12 cellular contexts compared by ENCODE assay signal in the genomic region with DNA sequence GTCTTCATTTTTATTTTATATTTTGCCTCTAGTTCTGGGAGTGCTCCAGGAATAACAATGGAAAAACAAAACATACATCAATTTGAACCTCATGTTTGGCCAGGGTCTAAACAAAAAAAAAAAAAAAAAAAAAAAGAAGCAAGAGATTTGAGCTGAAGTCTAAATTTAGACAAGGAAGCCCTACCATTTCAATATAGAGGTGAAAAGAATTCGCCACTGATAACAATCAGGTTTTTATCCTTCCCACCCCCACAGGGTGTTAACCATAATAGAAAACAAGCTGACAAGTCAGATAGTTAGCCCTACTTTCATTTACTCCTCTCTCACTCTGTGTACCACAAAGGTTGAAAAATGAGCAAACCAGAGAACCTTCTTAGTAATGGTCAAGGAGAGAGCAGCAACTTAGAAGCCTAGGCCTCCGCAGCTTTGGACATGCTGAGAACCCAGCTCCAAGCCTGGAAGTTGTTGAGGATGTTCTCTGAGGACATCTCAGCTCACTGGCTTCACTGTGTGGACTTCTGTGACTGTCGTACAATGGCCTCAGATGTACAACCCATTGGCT.
DNase-seq lines count a peak whose midpoint lies in the region; ATAC-seq and TF ChIP-seq lines count a peak whose summit lies in the region.
"Had no signal": no experiment of that assay in that cellular context is flagged by ENCODE, and none has a peak within 500 bp of the region (broad histone marks: within the 10 kb centered on the region; RNA-seq: fewer than 3 reads in every experiment).

No MANE protein-coding gene starts in this region.

- no peak overlapping the region for H3K4me3 ChIP-seq in OCI-LY1 (ENCODE audit: low read depth, low read length, poor library complexity, severe bottlenecking)
- H3K4me3 ChIP-seq in osteoblast (ENCODE audit: insufficient read depth, low read length), result no peak overlapping the region
- no peak overlapping the region for H3K4me3 ChIP-seq in adrenal gland

- DNase-seq in activated CD8-positive, alpha-beta memory T cell treated with anti-CD3 and anti-CD28 coated beads, Interleukin-2, amount 10 ng/mL, durations not matched to agents 7 days and 5 days, result peak; percentile 55
- no peak for DNase-seq in activated CD8-positive, alpha-beta memory T cell treated with anti-CD3 and anti-CD28 coated beads, Interleukin-2, amount 50 U/mL, for 4 hours
- DNase-seq in osteoblast (ENCODE audit: insufficient read length, low spot score, missing footprints) (peak; percentile 35), OCI-M1 (lab: John Stamatoyannopoulos, UW) (no peak), adrenal gland (no peak)
- no peak for DNase-seq in stimulated activated CD4-positive, alpha-beta T cell treated with anti-CD3 and anti-CD28 coated beads, Interleukin-2, amount 100 ng/mL, for 48 hours
- DNase-seq: activated T-cell treated with anti-CD3 and anti-CD28 coated beads, Interleukin-2, amount 50 U/mL, for 24 hours; effector CD8-positive, alpha-beta T cell; NCI-H187 treated with DMSO at 0.1 percent for 48 hours had no signal

- H3K9me3 Mint-ChIP-seq in activated CD8-positive, alpha-beta memory T cell treated with anti-CD3 and anti-CD28 coated beads, Interleukin-2, amount 10 ng/mL, durations not matched to agents 7 days and 5 days (ENCODE audit: low read depth), result peaks cover 17% of the 10 kb centered on the region

- H3K79me2 ChIP-seq in OCI-LY1 (ENCODE audit: insufficient read depth, low read length) (no peaks in the 10 kb centered on the region), osteoblast (ENCODE audit: insufficient read depth, low read length) (no peaks in the 10 kb centered on the region)

- H3K36me3 ChIP-seq in OCI-LY1 (ENCODE audit: insufficient read depth, low read length) (no peaks in the 10 kb centered on the region), osteoblast (ENCODE audit: insufficient read depth, low read length) (no peaks in the 10 kb centered on the region), adrenal gland (replicated peaks in 1 of 2) (no peaks in the 10 kb centered on the region)

- H3K4me1 Mint-ChIP-seq in activated CD8-positive, alpha-beta memory T cell treated with anti-CD3 and anti-CD28 coated beads, Interleukin-2, amount 10 ng/mL, durations not matched to agents 7 days and 5 days, result peaks cover 43% of the 10 kb centered on the region

- peaks cover 13% of the 10 kb centered on the region for H3K9me3 ChIP-seq in OCI-LY1 (ENCODE audit: low read length)
- no peaks in the 10 kb centered on the region for H3K9me3 ChIP-seq in osteoblast (ENCODE audit: low read depth, low read length)
- no peaks in the 10 kb centered on the region for H3K9me3 ChIP-seq in adrenal gland (replicated peaks in 1 of 3)

- no peaks in the 10 kb centered on the region for H4K20me1 ChIP-seq in OCI-LY1 (ENCODE audit: insufficient read depth, low read length)
- no peaks in the 10 kb centered on the region for H4K20me1 ChIP-seq in osteoblast (ENCODE audit: insufficient read depth, low read length)

- no peaks in the 10 kb centered on the region for H3F3A ChIP-seq in OCI-LY1 (ENCODE audit: insufficient read depth, low read length)

- peak overlapping the region; percentile 55 for H3K4me2 ChIP-seq in OCI-LY1 (ENCODE audit: low read length)
- no peak overlapping the region for H3K4me2 ChIP-seq in osteoblast (ENCODE audit: insufficient read depth, low read length)

- peak overlapping the region; percentile 68 for H3K27ac Mint-ChIP-seq in activated CD8-positive, alpha-beta memory T cell treated with anti-CD3 and anti-CD28 coated beads, Interleukin-2, amount 10 ng/mL, durations not matched to agents 7 days and 5 days

- CTCF ChIA-PET in activated CD8-positive, alpha-beta memory T cell treated with anti-CD3 and anti-CD28 coated beads, Interleukin-2, amount 10 ng/mL, durations not matched to agents 7 days and 5 days (lab: Charles Lee), result interaction anchor here (0.6 to 1.3 kb wide), 8 partner anchors 9 to 403 kb away, joined by 3 to 4 read pairs (median 3); no protein-coding TSS in a partner anchor

- H2AFZ ChIP-seq in OCI-LY1 (ENCODE audit: low read length) (peak overlapping the region; percentile 35; the same call in 1 of the 2 replicates), osteoblast (ENCODE audit: low read length) (peak overlapping the region; percentile 18)

- H3K4me1 ChIP-seq in OCI-LY1 (ENCODE audit: insufficient read depth, low read length, severe bottlenecking), result peaks cover 83% of the 10 kb centered on the region
- H3K4me1 ChIP-seq in osteoblast (ENCODE audit: insufficient read depth, low read length), result peaks cover 16% of the 10 kb centered on the region
- no peaks in the 10 kb centered on the region for H3K4me1 ChIP-seq in adrenal gland (replicated peaks in 1 of 2)

- no peak for TF ChIP-seq POLR2A in adrenal gland (IDR thresholded peaks at IDR 0.05)

- peaks cover 32% of the 10 kb centered on the region for H3K36me3 Mint-ChIP-seq in activated CD8-positive, alpha-beta memory T cell treated with anti-CD3 and anti-CD28 coated beads, Interleukin-2, amount 10 ng/mL, durations not matched to agents 7 days and 5 days

- H3K9ac ChIP-seq in OCI-LY1 (ENCODE audit: low read length), result peak overlapping the region; percentile 43

- peak; percentile 93 for ATAC-seq in activated CD8-positive, alpha-beta memory T cell treated with anti-CD3 and anti-CD28 coated beads, Interleukin-2, amount 10 ng/mL, durations not matched to agents 7 days and 5 days
- peak; percentile 77 for ATAC-seq in HG02571 (IDR thresholded peaks at IDR 0.05; ENCODE audit: unreplicated experiment)
- ATAC-seq: SK-N-SH treated with all-trans-retinoic acid at 6 μM for 48 hours had no signal

- H3K27me3 Mint-ChIP-seq in activated CD8-positive, alpha-beta memory T cell treated with anti-CD3 and anti-CD28 coated beads, Interleukin-2, amount 10 ng/mL, durations not matched to agents 7 days and 5 days, result no peaks in the 10 kb centered on the region
- H3K27me3 Mint-ChIP-seq: activated T-cell treated with anti-CD3 and anti-CD28 coated beads, Interleukin-2, amount 50 U/mL, for 24 hours had no signal

- no peaks in the 10 kb centered on the region for H3K27me3 ChIP-seq in OCI-LY1 (ENCODE audit: insufficient read depth, low read length)
- no peaks in the 10 kb centered on the region for H3K27me3 ChIP-seq in osteoblast (ENCODE audit: insufficient read depth, low read length)
- no peaks in the 10 kb centered on the region for H3K27me3 ChIP-seq in adrenal gland

- TF ChIP-seq CTCF in OCI-LY1 (IDR thresholded peaks at IDR 0.05; ENCODE audit: low read length), result no peak
- no peak for TF ChIP-seq CTCF in osteoblast (IDR thresholded peaks at IDR 0.05; ENCODE audit: extremely low read depth, low read depth, low read length)
- TF ChIP-seq CTCF in adrenal gland (IDR thresholded peaks at IDR 0.05), result no peak

- intact Hi-C loops in adrenal gland (cut with DNase I), result no loop called here

- no peak overlapping the region for H3K4me3 Mint-ChIP-seq in activated CD8-positive, alpha-beta memory T cell treated with anti-CD3 and anti-CD28 coated beads, Interleukin-2, amount 10 ng/mL, durations not matched to agents 7 days and 5 days
- H3K4me3 Mint-ChIP-seq: activated T-cell treated with anti-CD3 and anti-CD28 coated beads, Interleukin-2, amount 50 U/mL, for 24 hours had no signal

- no peaks in the 10 kb centered on the region for H3K9me2 ChIP-seq in OCI-LY1 (ENCODE audit: low read depth, low read length)

- WGBS in adrenal gland, 4 donors, result 73 to 86% (median 80%) methylated on average over 3 of the region's 3 CpGs

- peak overlapping the region; percentile 96 for H3K27ac ChIP-seq in OCI-LY1 (ENCODE audit: low read depth, low read length, poor library complexity, severe bottlenecking)
- no peak overlapping the region for H3K27ac ChIP-seq in osteoblast (ENCODE audit: low read depth, low read length)
- no peak overlapping the region for H3K27ac ChIP-seq in adrenal gland

Comparison
In these comparisons a context has a peak if more than half of its experiments do, and no peak if none do; other contexts are left out.
1. DNase-seq: peak in activated CD8-positive, alpha-beta memory T cell treated with anti-CD3 and anti-CD28 coated beads, Interleukin-2, amount 10 ng/mL, durations not matched to agents 7 days and 5 days (single experiment) and osteoblast (single experiment); none in activated CD8-positive, alpha-beta memory T cell treated with anti-CD3 and anti-CD28 coated beads, Interleukin-2, amount 50 U/mL, for 4 hours (single experiment), OCI-M1 (single experiment), stimulated activated CD4-positive, alpha-beta T cell treated with anti-CD3 and anti-CD28 coated beads, Interleukin-2, amount 100 ng/mL, for 48 hours (0 of 2) and adrenal gland (0 of 7).